In genomic region chr15:76994001-76994400, GRCh38 we compare ENCODE assay signal across 9 cellular contexts. TPM values are rescaled to one million over a fixed set of nuclear protein-coding genes. Genes with fewer than 3 reads are reported as not detected.
DNase-seq lines count a peak whose midpoint lies in the region; ATAC-seq and TF ChIP-seq lines count a peak whose summit lies in the region.
"Had no signal": no experiment of that assay in that cellular context is flagged by ENCODE, and none has a peak within 500 bp of the region (broad histone marks: within the 10 kb centered on the region; RNA-seq: fewer than 3 reads in every experiment).

No MANE protein-coding gene starts in this region.

- TF ChIP-seq CTCF in gastrocnemius medialis (IDR thresholded peaks at IDR 0.05 in 4 of 5, conservative IDR thresholded peaks at IDR 0.05 in 1 of 5), result no peak

- H3K27ac ChIP-seq in gastrocnemius medialis, result no peak overlapping the region

- H3K4me1 Mint-ChIP-seq in activated CD4-positive, alpha-beta T cell treated with anti-CD3 and anti-CD28 coated beads, Interleukin-2, amount 10 ng/mL, durations not matched to agents 7 days and 5 days, result peaks cover 67% of the 10 kb centered on the region
- H3K4me1 Mint-ChIP-seq in effector memory CD8-positive, alpha-beta T cell (ENCODE audit: low read depth in 2 of 2), result peaks cover 59% of the 10 kb centered on the region in 2 donors

- no peaks in the 10 kb centered on the region for H3K9me3 Mint-ChIP-seq in activated CD4-positive, alpha-beta T cell treated with anti-CD3 and anti-CD28 coated beads, Interleukin-2, amount 10 ng/mL, durations not matched to agents 7 days and 5 days
- no peaks in the 10 kb centered on the region for H3K9me3 Mint-ChIP-seq in effector memory CD8-positive, alpha-beta T cell

- no peaks in the 10 kb centered on the region for H3K27me3 Mint-ChIP-seq in activated CD4-positive, alpha-beta T cell treated with anti-CD3 and anti-CD28 coated beads, Interleukin-2, amount 10 ng/mL, durations not matched to agents 7 days and 5 days
- H3K27me3 Mint-ChIP-seq in effector memory CD8-positive, alpha-beta T cell, result no peaks in the 10 kb centered on the region

- DNase-seq in MG63, result peak; percentile 51
- DNase-seq in activated CD4-positive, alpha-beta T cell treated with anti-CD3 and anti-CD28 coated beads, Interleukin-2, amount 10 ng/mL, durations not matched to agents 7 days and 5 days, result peak; percentile 58
- peak; percentile 43 to 52 (median 43) for DNase-seq in effector memory CD8-positive, alpha-beta T cell
- DNase-seq in stimulated activated CD4-positive, alpha-beta T cell treated with anti-CD3 and anti-CD28 coated beads, Interleukin-4, amount 100 ng/mL, for 24 hours, result peak; percentile 64
- no peak for DNase-seq in SW480 (ENCODE audit: low spot score)
- DNase-seq in gastrocnemius medialis, result no peak
- DNase-seq in KG1 (lab: John Stamatoyannopoulos, UW), result no peak
- DNase-seq in iPS-NIHi7 (ENCODE audit: extremely low spot score), result no peak
- DNase-seq: amygdala had no signal

- H3K36me3 ChIP-seq in MG63 (no peaks in the 10 kb centered on the region), gastrocnemius medialis (no peaks in the 10 kb centered on the region)

- H3K9me3 ChIP-seq in MG63, result no peaks in the 10 kb centered on the region
- no peaks in the 10 kb centered on the region for H3K9me3 ChIP-seq in gastrocnemius medialis

- CTCF ChIA-PET in activated CD4-positive, alpha-beta T cell treated with anti-CD3 and anti-CD28 coated beads, Interleukin-2, amount 10 ng/mL, durations not matched to agents 7 days and 5 days (lab: Charles Lee), result interaction anchor here (1.6 to 2.6 kb wide), 3 partner anchors 9 to 30 kb away, joined by 3 to 11 read pairs (median 5); no protein-coding TSS in a partner anchor

- H3K27ac Mint-ChIP-seq in activated CD4-positive, alpha-beta T cell treated with anti-CD3 and anti-CD28 coated beads, Interleukin-2, amount 10 ng/mL, durations not matched to agents 7 days and 5 days, result peak overlapping the region; percentile 98
- peak overlapping the region; percentile 91 to 98 for H3K27ac Mint-ChIP-seq in effector memory CD8-positive, alpha-beta T cell

- POLR2A ChIA-PET in activated CD4-positive, alpha-beta T cell treated with anti-CD3 and anti-CD28 coated beads, Interleukin-2, amount 10 ng/mL, durations not matched to agents 7 days and 5 days (lab: Charles Lee), result no interaction called here

- no peak for TF ChIP-seq POLR2A in gastrocnemius medialis (IDR thresholded peaks at IDR 0.05)

- peaks cover 0 to 5% of the 10 kb centered on the region in 2 donors for H3K4me1 ChIP-seq in gastrocnemius medialis

- in situ Hi-C loops in gastrocnemius medialis (cut with MboI; ENCODE audit: low sequenced_read_pairs in 4 of 4), result no loop called here

- H3K4me3 ChIP-seq in MG63, result no peak overlapping the region
- H3K4me3 ChIP-seq in gastrocnemius medialis, result no peak overlapping the region

- peaks cover 26% of the 10 kb centered on the region for H3K36me3 Mint-ChIP-seq in activated CD4-positive, alpha-beta T cell treated with anti-CD3 and anti-CD28 coated beads, Interleukin-2, amount 10 ng/mL, durations not matched to agents 7 days and 5 days (ENCODE audit: low read depth)
- H3K36me3 Mint-ChIP-seq in effector memory CD8-positive, alpha-beta T cell (ENCODE audit: insufficient read depth), result peaks cover 13% of the 10 kb centered on the region

- H3K4me3 Mint-ChIP-seq in activated CD4-positive, alpha-beta T cell treated with anti-CD3 and anti-CD28 coated beads, Interleukin-2, amount 10 ng/mL, durations not matched to agents 7 days and 5 days, result peak overlapping the region; percentile 95
- peak overlapping the region; percentile 97 for H3K4me3 Mint-ChIP-seq in effector memory CD8-positive, alpha-beta T cell

- H3K27me3 ChIP-seq in MG63, result no peaks in the 10 kb centered on the region
- no peaks in the 10 kb centered on the region for H3K27me3 ChIP-seq in gastrocnemius medialis

- ATAC-seq in effector memory CD8-positive, alpha-beta T cell (replicated peaks), result peak; percentile 53
- ATAC-seq in gastrocnemius medialis, result no peak

- intact Hi-C loops in gastrocnemius medialis (cut with DNase I; ENCODE audit: low total_unique reads), result no loop called here

RNA-seq across cellular contexts. Expression of gene PSTPIP1, which starts 0.9 kb away (rescaled TPM):
- total RNA-seq in MG63 (2014; rRNA removed; shearing (Covaris generic); ENCODE audit: low replicate concordance), result not detected in 2 replicates
- total RNA-seq in activated CD4-positive, alpha-beta T cell treated with anti-CD3 and anti-CD28 coated beads, Interleukin-2, amount 10 ng/mL, durations not matched to agents 7 days and 5 days, result 100 to 1,000 TPM; 135 to 176 TPM
- 1 to 10 TPM in 2 of 4 donors, under 1 TPM in 1, not detected in 1; 0.76 to 5.2 (median 3.1) TPM for total RNA-seq in gastrocnemius medialis

Comparison
In these comparisons a context has a peak if more than half of its experiments do, and no peak if none do; other contexts are left out.
1. DNase-seq: peak in MG63 (single experiment), activated CD4-positive, alpha-beta T cell treated with anti-CD3 and anti-CD28 coated beads, Interleukin-2, amount 10 ng/mL, durations not matched to agents 7 days and 5 days (single experiment), effector memory CD8-positive, alpha-beta T cell (3 of 3) and stimulated activated CD4-positive, alpha-beta T cell treated with anti-CD3 and anti-CD28 coated beads, Interleukin-4, amount 100 ng/mL, for 24 hours (single experiment); none in SW480 (single experiment), gastrocnemius medialis (0 of 2), KG1 (single experiment) and iPS-NIHi7 (single experiment).
2. RNA of gene PSTPIP1, which starts 0.9 kb away (total RNA-seq): 135 to 176 TPM in activated CD4-positive, alpha-beta T cell treated with anti-CD3 and anti-CD28 coated beads, Interleukin-2, amount 10 ng/mL, durations not matched to agents 7 days and 5 days; 0.76 to 5.2 TPM in gastrocnemius medialis and not detected in MG63; every median in the first group is over 10 times any median in the second.